ENCODE assay signal across 13 cellular contexts in the genomic region with DNA sequence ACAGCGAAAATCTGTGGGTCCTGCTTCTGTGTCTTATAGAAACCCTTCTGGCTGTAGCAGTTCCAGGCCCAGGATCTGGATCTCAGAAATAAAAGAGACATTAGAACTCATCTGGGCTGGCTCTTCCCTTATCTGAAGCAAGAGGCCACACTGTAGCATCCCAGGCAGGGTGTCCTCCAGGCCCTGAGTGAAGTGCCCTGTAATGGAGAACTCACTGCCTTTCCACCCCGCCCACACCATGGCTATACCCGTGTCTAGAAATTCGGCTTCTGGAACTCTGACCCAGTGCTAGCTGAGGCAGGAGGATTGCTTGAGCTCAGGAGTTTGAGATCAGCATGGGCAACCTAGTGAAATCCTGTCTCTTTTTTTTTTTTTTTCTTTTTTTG. TPM values are rescaled to one million over a fixed set of nuclear protein-coding genes. Genes with fewer than 3 reads are reported as not detected.
DNase-seq lines count a peak whose midpoint lies in the region; ATAC-seq and TF ChIP-seq lines count a peak whose summit lies in the region.
"Had no signal": no experiment of that assay in that cellular context is flagged by ENCODE, and none has a peak within 500 bp of the region (broad histone marks: within the 10 kb centered on the region; RNA-seq: fewer than 3 reads in every experiment).

No MANE protein-coding gene starts in this region.

- CTCF ChIA-PET in HEK293 (lab: Yijun Ruan, JAX), result interaction anchor here (1.7 kb wide), 1 partner anchor 44 kb away, joined by 7 read pairs; no protein-coding TSS in a partner anchor
- CTCF ChIA-PET in naive thymus-derived CD4-positive, alpha-beta T cell (lab: Charles Lee), result no interaction called here
- CTCF ChIA-PET in activated CD8-positive, alpha-beta T cell treated with anti-CD3 and anti-CD28 coated beads for 36 hours (lab: Charles Lee), result interaction anchor here (2.0 kb wide), 1 partner anchor 8 kb away, joined by 7 read pairs; no protein-coding TSS in a partner anchor

- no peak for DNase-seq in chondrocyte (ENCODE audit: low spot score)
- DNase-seq in substantia nigra (lab: John Stamatoyannopoulos, UW), result no peak
- no peak for DNase-seq in naive thymus-derived CD4-positive, alpha-beta T cell
- no peak for DNase-seq in activated CD8-positive, alpha-beta T cell treated with anti-CD3 and anti-CD28 coated beads for 36 hours
- no peak for DNase-seq in CD14-positive monocyte (ENCODE audit: low spot score)
- DNase-seq: activated CD4-positive, alpha-beta T cell treated with anti-CD3 and anti-CD28 coated beads, Interleukin-2, amount 50 U/mL, for 1 hour; HCEC 1CT; natural killer cell had no signal

- H3K36me3 Mint-ChIP-seq in chondrocyte (ENCODE audit: low read depth), result no peaks in the 10 kb centered on the region
- H3K36me3 Mint-ChIP-seq in naive thymus-derived CD4-positive, alpha-beta T cell, result peaks cover 0 to 3% (median 0%) of the 10 kb centered on the region in 5 donors
- H3K36me3 Mint-ChIP-seq in activated CD8-positive, alpha-beta T cell treated with anti-CD3 and anti-CD28 coated beads for 36 hours (ENCODE audit: low read depth), result no peaks in the 10 kb centered on the region
- no peaks in the 10 kb centered on the region for H3K36me3 Mint-ChIP-seq in CD14-positive monocyte
- H3K36me3 Mint-ChIP-seq: natural killer cell had no signal

- POLR2A ChIA-PET in HEK293 (lab: Yijun Ruan, JAX), result no interaction called here
- POLR2A ChIA-PET in naive thymus-derived CD4-positive, alpha-beta T cell (lab: Charles Lee), result no interaction called here
- POLR2A ChIA-PET in activated CD8-positive, alpha-beta T cell treated with anti-CD3 and anti-CD28 coated beads for 36 hours (lab: Charles Lee), result no interaction called here

- H3K27me3 ChIP-seq in muscle layer of duodenum (ENCODE audit: low read depth, low read length), result no peaks in the 10 kb centered on the region
- no peaks in the 10 kb centered on the region for H3K27me3 ChIP-seq in naive thymus-derived CD4-positive, alpha-beta T cell (ENCODE audit: control insufficient read depth in 2 of 2, insufficient read depth in 2 of 2, low read length in 2 of 2)

- intact Hi-C loops in naive thymus-derived CD4-positive, alpha-beta T cell (cut with micrococcal nuclease), result no loop called here
- intact Hi-C loops in activated CD8-positive, alpha-beta T cell treated with anti-CD3 and anti-CD28 coated beads for 36 hours (cut with micrococcal nuclease), result no loop called here
- intact Hi-C loops in CD14-positive monocyte (cut with micrococcal nuclease), result no loop called here

- H3K9me3 Mint-ChIP-seq in chondrocyte (ENCODE audit: low read depth), result no peaks in the 10 kb centered on the region
- no peaks in the 10 kb centered on the region for H3K9me3 Mint-ChIP-seq in naive thymus-derived CD4-positive, alpha-beta T cell
- H3K9me3 Mint-ChIP-seq in activated CD8-positive, alpha-beta T cell treated with anti-CD3 and anti-CD28 coated beads for 36 hours, result no peaks in the 10 kb centered on the region
- no peaks in the 10 kb centered on the region for H3K9me3 Mint-ChIP-seq in CD14-positive monocyte
- H3K9me3 Mint-ChIP-seq: activated T-helper 1 cell treated with anti-CD3 and anti-CD28 coated beads, Interleukin-12 subunit alpha, Interleukin-12 subunit beta, Interleukin-2, Interleukin-4 antibody, amounts not matched to agents 30 ng/mL and 10 ng/mL and 1 ng/mL, durations not matched to agents 14 hours and 24 hours and 36 hours; natural killer cell; T-helper 1 cell treated with Interleukin-12 subunit alpha and Interleukin-12 subunit beta and Interleukin-4 antibody, amounts not matched to agents 30 μg/mL and 1 μg/mL, for 36 hours had no signal

- no peak overlapping the region for H3K4me3 Mint-ChIP-seq in chondrocyte (ENCODE audit: unreplicated experiment)
- no peak overlapping the region for H3K4me3 Mint-ChIP-seq in naive thymus-derived CD4-positive, alpha-beta T cell
- no peak overlapping the region for H3K4me3 Mint-ChIP-seq in activated CD8-positive, alpha-beta T cell treated with anti-CD3 and anti-CD28 coated beads for 36 hours
- H3K4me3 Mint-ChIP-seq in CD14-positive monocyte, result no peak overlapping the region
- H3K4me3 Mint-ChIP-seq: activated T-helper 1 cell treated with anti-CD3 and anti-CD28 coated beads, Interleukin-12 subunit alpha, Interleukin-12 subunit beta, Interleukin-2, Interleukin-4 antibody, amounts not matched to agents 30 ng/mL and 10 ng/mL and 1 ng/mL, durations not matched to agents 14 hours and 24 hours and 36 hours; natural killer cell; T-helper 1 cell treated with Interleukin-12 subunit alpha and Interleukin-12 subunit beta and Interleukin-4 antibody, amounts not matched to agents 30 μg/mL and 1 μg/mL, for 36 hours had no signal

- H3K4me1 ChIP-seq in HEK293 (ENCODE audit: control insufficient read depth, insufficient read depth, low read length) (peaks cover 4% of the 10 kb centered on the region; the same call in 1 of the 2 replicates), muscle layer of duodenum (ENCODE audit: control insufficient read depth in 1 of 2, insufficient read depth in 2 of 2, low read length in 2 of 2) (peaks cover 3 to 23% of the 10 kb centered on the region in 2 donors)
- H3K4me1 ChIP-seq in naive thymus-derived CD4-positive, alpha-beta T cell (ENCODE audit: control insufficient read depth in 2 of 2, insufficient read depth in 2 of 2, low read length in 2 of 2), result no peaks in the 10 kb centered on the region

- no peaks in the 10 kb centered on the region for H3K36me3 ChIP-seq in HEK293 (ENCODE audit: control insufficient read depth in 2 of 2, insufficient read depth in 1 of 2, low read length in 2 of 2)
- H3K36me3 ChIP-seq in muscle layer of duodenum (ENCODE audit: control insufficient read depth in 1 of 2, insufficient read depth in 2 of 2, low read length in 2 of 2), result no peaks in the 10 kb centered on the region
- no peaks in the 10 kb centered on the region for H3K36me3 ChIP-seq in naive thymus-derived CD4-positive, alpha-beta T cell (ENCODE audit: control insufficient read depth in 2 of 3, insufficient read depth in 3 of 3, low read length in 3 of 3)

- H3K27me3 Mint-ChIP-seq in chondrocyte (ENCODE audit: low read depth) (no peaks in the 10 kb centered on the region), CD14-positive monocyte (ENCODE audit: low read depth in 3 of 3) (peaks cover 8 to 21% (median 12%) of the 10 kb centered on the region in 3 donors)
- H3K27me3 Mint-ChIP-seq in naive thymus-derived CD4-positive, alpha-beta T cell, result no peaks in the 10 kb centered on the region
- H3K27me3 Mint-ChIP-seq in activated CD8-positive, alpha-beta T cell treated with anti-CD3 and anti-CD28 coated beads for 36 hours, result no peaks in the 10 kb centered on the region

- H3K9me3 ChIP-seq in HEK293 (ENCODE audit: control insufficient read depth, insufficient read depth, low read depth, low read length) (no peaks in the 10 kb centered on the region), muscle layer of duodenum (ENCODE audit: control insufficient read depth in 1 of 2, low read length in 2 of 2) (no peaks in the 10 kb centered on the region)
- no peaks in the 10 kb centered on the region for H3K9me3 ChIP-seq in naive thymus-derived CD4-positive, alpha-beta T cell (ENCODE audit: control insufficient read depth in 2 of 3, low read length in 3 of 3)

- H3K4me3 ChIP-seq in HEK293 (ENCODE audit: low read depth, low read length) (no peak overlapping the region), muscle layer of duodenum (ENCODE audit: low read depth in 1 of 2, low read length in 2 of 2) (no peak overlapping the region)
- H3K4me3 ChIP-seq in naive thymus-derived CD4-positive, alpha-beta T cell (ENCODE audit: low read length), result no peak overlapping the region

- TF ChIP-seq CTCF in HEK293 (tag by site-specific recombination; IDR thresholded peaks at IDR 0.05) (no peak), chondrocyte (IDR thresholded peaks at IDR 0.05) (no peak), CD14-positive monocyte (IDR thresholded peaks at IDR 0.05) (no peak)
- TF ChIP-seq CTCF in activated CD8-positive, alpha-beta T cell treated with anti-CD3 and anti-CD28 coated beads for 36 hours (IDR thresholded peaks at IDR 0.05), result no peak

- ATAC-seq in HG03460 (IDR thresholded peaks at IDR 0.05; ENCODE audit: unreplicated experiment), result no peak
- no peak for ATAC-seq in naive thymus-derived CD4-positive, alpha-beta T cell
- ATAC-seq in activated CD8-positive, alpha-beta T cell treated with anti-CD3 and anti-CD28 coated beads for 36 hours, result no peak
- ATAC-seq: natural killer cell had no signal

- peak overlapping the region; percentile 52 for H3K27ac ChIP-seq in HEK293 (ENCODE audit: extremely low read depth, low read depth, low read length)
- H3K27ac ChIP-seq in muscle layer of duodenum (ENCODE audit: low read length), result peak overlapping the region; percentile 14
- H3K27ac ChIP-seq in substantia nigra (ENCODE audit: low read depth, low read length, poor library complexity, severe bottlenecking), result peak overlapping the region; percentile 97
- no peak overlapping the region for H3K27ac ChIP-seq in naive thymus-derived CD4-positive, alpha-beta T cell (ENCODE audit: low read depth, low read length)

- H3K27ac Mint-ChIP-seq in chondrocyte (ENCODE audit: unreplicated experiment) (peak overlapping the region; percentile 97), CD14-positive monocyte (no peak overlapping the region)
- H3K27ac Mint-ChIP-seq in naive thymus-derived CD4-positive, alpha-beta T cell, result no peak overlapping the region
- no peak overlapping the region for H3K27ac Mint-ChIP-seq in activated CD8-positive, alpha-beta T cell treated with anti-CD3 and anti-CD28 coated beads for 36 hours
- H3K27ac Mint-ChIP-seq: activated T-helper 1 cell treated with anti-CD3 and anti-CD28 coated beads, Interleukin-12 subunit alpha, Interleukin-12 subunit beta, Interleukin-2, Interleukin-4 antibody, amounts not matched to agents 30 ng/mL and 10 ng/mL and 1 ng/mL, durations not matched to agents 14 hours and 24 hours and 36 hours; natural killer cell; T-helper 1 cell treated with Interleukin-12 subunit alpha and Interleukin-12 subunit beta and Interleukin-4 antibody, amounts not matched to agents 30 μg/mL and 1 μg/mL, for 36 hours had no signal

- H3K4me1 Mint-ChIP-seq in chondrocyte (ENCODE audit: low read depth) (peaks cover 60% of the 10 kb centered on the region), CD14-positive monocyte (peaks cover 34% of the 10 kb centered on the region)
- H3K4me1 Mint-ChIP-seq in naive thymus-derived CD4-positive, alpha-beta T cell, result peaks cover 0 to 26% (median 0%) of the 10 kb centered on the region in 7 donors
- H3K4me1 Mint-ChIP-seq in activated CD8-positive, alpha-beta T cell treated with anti-CD3 and anti-CD28 coated beads for 36 hours (ENCODE audit: low read depth), result no peaks in the 10 kb centered on the region

TF ChIP-seq in HEK293, 187 proteins besides CTCF, POLR2A, EP300 and RAD21 (continues in another document):
- TF ChIP-seq ZNF175 (tag by site-specific recombination; IDR thresholded peaks at IDR 0.05), result no peak

RNA-seq across cellular contexts. Expression of gene PLEKHG3, which starts 23.6 kb away (rescaled TPM):
- 46.3 to 133 TPM (median 131 TPM) in 3 replicates for total RNA-seq in chondrocyte
- 10 to 100 TPM in 2 of 5 experiments, 1 to 10 TPM in 3; 1.2 to 43.6 (median 6.0) TPM for total RNA-seq in naive thymus-derived CD4-positive, alpha-beta T cell
- under 1 TPM; 0.17 to 0.44 TPM for polyA plus RNA-seq in naive thymus-derived CD4-positive, alpha-beta T cell
- 1 to 10 TPM; 2.7 to 2.8 TPM for total RNA-seq in activated CD8-positive, alpha-beta T cell treated with anti-CD3 and anti-CD28 coated beads for 36 hours
- 10 to 100 TPM in 1 of 2 donors, 1 to 10 TPM in 1; 6.3 to 21.6 TPM for polyA plus RNA-seq in CD14-positive monocyte
